ENCODE assay signal across 8 cellular contexts in the genomic region with DNA sequence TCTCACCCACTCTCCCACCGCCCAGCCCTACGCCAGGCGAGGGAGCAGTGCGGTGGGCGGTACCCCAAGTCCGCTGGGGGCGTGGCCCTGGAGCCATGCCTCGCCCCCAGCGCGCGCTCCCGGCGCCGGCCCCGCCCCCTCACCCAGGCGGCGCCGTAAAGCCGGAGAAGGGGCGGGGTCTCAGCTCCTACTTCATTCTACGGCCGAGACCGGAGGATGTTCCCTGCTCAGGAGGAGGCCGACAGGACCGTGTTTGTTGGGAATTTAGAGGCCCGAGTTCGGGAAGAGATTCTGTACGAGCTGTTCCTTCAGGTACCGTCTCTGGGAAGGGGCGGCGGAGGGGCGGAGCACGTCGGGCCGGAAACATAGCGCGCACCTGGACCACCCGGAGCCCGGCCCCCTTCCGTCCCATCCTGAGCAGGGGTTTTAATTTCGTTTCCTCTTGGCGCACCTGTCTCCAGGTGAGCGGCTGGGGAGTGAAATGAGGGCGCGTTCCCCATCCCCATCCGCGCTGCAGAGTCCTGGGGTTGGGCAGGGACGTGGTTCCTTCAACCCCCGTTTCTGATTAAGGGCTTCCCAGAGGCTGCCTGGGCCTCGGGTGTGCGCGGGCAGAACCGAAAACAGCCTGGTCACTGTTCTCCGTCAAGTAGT. TPM values are rescaled to one million over a fixed set of nuclear protein-coding genes. Genes with fewer than 3 reads are reported as not detected.
DNase-seq lines count a peak whose midpoint lies in the region; ATAC-seq and TF ChIP-seq lines count a peak whose summit lies in the region.

A gene with protein sequence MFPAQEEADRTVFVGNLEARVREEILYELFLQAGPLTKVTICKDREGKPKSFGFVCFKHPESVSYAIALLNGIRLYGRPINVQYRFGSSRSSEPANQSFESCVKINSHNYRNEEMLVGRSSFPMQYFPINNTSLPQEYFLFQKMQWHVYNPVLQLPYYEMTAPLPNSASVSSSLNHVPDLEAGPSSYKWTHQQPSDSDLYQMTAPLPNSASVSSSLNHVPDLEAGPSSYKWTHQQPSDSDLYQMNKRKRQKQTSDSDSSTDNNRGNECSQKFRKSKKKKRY (plus strand): TSS at position 187 of the 651 bp plus-strand sequence. CDS start 30 bp downstream, at position 217.

- H3K79me2 ChIP-seq in KMS-11 (ENCODE audit: insufficient read depth, low read depth) (no peaks in the 10 kb centered on the region), hepatocyte (no peaks in the 10 kb centered on the region)

- peak within 1 kb of the TSS; percentile 98 for H2AFZ ChIP-seq in KMS-11 (ENCODE audit: low read depth)
- peak within 1 kb of the TSS; percentile 86 for H2AFZ ChIP-seq in hepatocyte

- H4K20me1 ChIP-seq in KMS-11 (ENCODE audit: insufficient read depth) (no peaks in the 10 kb centered on the region), hepatocyte (ENCODE audit: insufficient read depth, poor library complexity, severe bottlenecking) (no peaks in the 10 kb centered on the region)

- peaks cover 6% of the 10 kb centered on the region for H3K4me1 ChIP-seq in KMS-11 (ENCODE audit: low read depth, poor library complexity, severe bottlenecking)
- no peaks in the 10 kb centered on the region for H3K4me1 ChIP-seq in hepatocyte (ENCODE audit: insufficient read depth)
- no peaks in the 10 kb centered on the region for H3K4me1 ChIP-seq in uterus

- ATAC-seq in GM21619 (IDR thresholded peaks at IDR 0.05; ENCODE audit: unreplicated experiment): peak; percentile 93

- H3K36me3 ChIP-seq in KMS-11 (ENCODE audit: insufficient read depth) (no peaks in the 10 kb centered on the region), hepatocyte (replicated peaks; ENCODE audit: insufficient read depth, low read depth) (no peaks in the 10 kb centered on the region), uterus (no peaks in the 10 kb centered on the region)

- DNase-seq in DMS153 treated with DMSO at 0.1 percent for 48 hours (lab: John Stamatoyannopoulos, UW; ENCODE audit: unreplicated experiment): peak; percentile 22
- DNase-seq in T-helper 1 cell: peak; percentile 37 to 68 (median 63)
- DNase-seq in amygdala (lab: John Stamatoyannopoulos, UW): peak in 50 of 56 donors; percentile 2 to 72 (median 39)
- DNase-seq in hepatocyte (ENCODE audit: low spot score): peak; percentile 95
- DNase-seq in renal cortical epithelial cell (ENCODE audit: low read depth): peak; percentile 25
- DNase-seq in uterus: peak; percentile 75

- H3K27ac ChIP-seq in KMS-11 (peak within 1 kb of the TSS; percentile 20; the same call in 1 of the 2 replicates), hepatocyte (peak within 1 kb of the TSS; percentile 31), uterus (peak within 1 kb of the TSS in 1 of 2 donors; percentile 42)

- TF ChIP-seq POLR2A in uterus (IDR thresholded peaks at IDR 0.05): peak in 1 of 2 donors; percentile 27

- H3K9me3 ChIP-seq in hepatocyte (ENCODE audit: low read depth) (no peaks in the 10 kb centered on the region), uterus (no peaks in the 10 kb centered on the region)

- intact Hi-C loops in uterus (cut with DNase I; ENCODE audit: low total_unique reads): no loop called here

- TF ChIP-seq CTCF in KMS-11 (conservative IDR thresholded peaks at IDR 0.05; ENCODE audit: low read depth, low read length) (no peak), hepatocyte (IDR thresholded peaks at IDR 0.05; ENCODE audit: poor library complexity) (no peak), uterus (IDR thresholded peaks at IDR 0.05) (no peak)

- no peaks in the 10 kb centered on the region for H3K9me2 ChIP-seq in hepatocyte (replicated peaks; ENCODE audit: insufficient read depth)

- H3K4me3 ChIP-seq in KMS-11 (IDR thresholded peaks at IDR 0.05; ENCODE audit: insufficient read depth, low read depth, low read length) (no peak within 1 kb of the TSS), hepatocyte (peak within 1 kb of the TSS; percentile 71), uterus (peak within 1 kb of the TSS; percentile 44 to 62)

- peak within 1 kb of the TSS; percentile 60 for H3K9ac ChIP-seq in KMS-11

- 1% methylated on average over 51 of the region's 54 CpGs for WGBS in hepatocyte (ENCODE audit: low lambda C conversion rate, missing lambda C conversion rate)

- H3K4me2 ChIP-seq in KMS-11 (peak within 1 kb of the TSS; percentile 55), hepatocyte (peak within 1 kb of the TSS; percentile 82)

- no peaks in the 10 kb centered on the region for H3K27me3 ChIP-seq in KMS-11 (ENCODE audit: insufficient read depth, low read depth)
- H3K27me3 ChIP-seq in hepatocyte: peaks cover 4% of the 10 kb centered on the region
- no peaks in the 10 kb centered on the region for H3K27me3 ChIP-seq in uterus

RNA-seq across cellular contexts. Expression of the gene that starts here (rescaled TPM):
- total RNA-seq in hepatocyte: 1.4 and 6.1 TPM in 2 replicates
- 1.1 and 3.5 TPM in 2 replicates for polyA plus RNA-seq in hepatocyte
- total RNA-seq in renal cortical epithelial cell: 1.6 and 3.1 TPM in 2 replicates
- total RNA-seq in uterus: 1 to 10 TPM in 3 of 4 donors, not detected in 1; 7.0 to 8.2 (median 8.1) TPM

Comparison
In these comparisons a context has a peak if more than half of its experiments do, and no peak if none do; other contexts are left out.
1. DNase-seq: peak in every context shown above with its lines; median percentile 95 in hepatocyte; 75 in uterus; 63 in T-helper 1 cell; 39 in amygdala; 25 in renal cortical epithelial cell; 22 in DMS153 treated with DMSO at 0.1 percent for 48 hours.